In genomic region chrX:154370882-154371770, GRCh38 we compare ENCODE assay signal across 8 cellular contexts. TPM values are rescaled to one million over a fixed set of nuclear protein-coding genes. Genes with fewer than 3 reads are reported as not detected.
DNase-seq lines count a peak whose midpoint lies in the region; ATAC-seq and TF ChIP-seq lines count a peak whose summit lies in the region.

No MANE protein-coding gene starts in this region.

- H3K27ac Mint-ChIP-seq in dendritic cell treated with granulocyte-macrophage colony-stimulating factor and Interleukin-4, amounts not matched to agents 40 ng/mL and 50 ng/mL, for 4 days = peak overlapping the region; percentile 79

- 0 to 40% methylated on average over 1 to 60 of the region's 87 CpGs for WGBS in lower leg skin, 2 donors

- intact Hi-C loops in dendritic cell treated with granulocyte-macrophage colony-stimulating factor and Interleukin-4, amounts not matched to agents 40 ng/mL and 50 ng/mL, for 4 days (cut with micrococcal nuclease) = no loop called here
- intact Hi-C loops in lower leg skin (cut with DNase I; ENCODE audit: low total_unique reads) = no loop called here

- H3K4me1 Mint-ChIP-seq in dendritic cell treated with granulocyte-macrophage colony-stimulating factor and Interleukin-4, amounts not matched to agents 40 ng/mL and 50 ng/mL, for 4 days (ENCODE audit: low read depth) = peaks cover 32% of the 10 kb centered on the region

- peaks cover 39% of the 10 kb centered on the region for H3K36me3 Mint-ChIP-seq in dendritic cell treated with granulocyte-macrophage colony-stimulating factor and Interleukin-4, amounts not matched to agents 40 ng/mL and 50 ng/mL, for 4 days (ENCODE audit: low read depth)

- DNase-seq in AG20443 (ENCODE audit: low spot score) (peak; percentile 71), GM19238 (ENCODE audit: insufficient read length, low spot score) (peak; percentile 83), NCI-H526 (lab: John Stamatoyannopoulos, UW) (peak; percentile 92 to 99), lower leg skin (ENCODE audit: low spot score in 2 of 2) (peak; percentile 94 to 98)
- DNase-seq in activated CD4-positive, alpha-beta T cell treated with anti-CD3 and anti-CD28 coated beads, Interleukin-2, amount 50 U/mL, for 1 hour = peak; percentile 89
- DNase-seq in stimulated activated CD4-positive, alpha-beta T cell treated with anti-CD3 and anti-CD28 coated beads, Interleukin-4, amount 100 ng/mL, for 24 hours = peak; percentile 92

- H3K4me3 ChIP-seq in lower leg skin (ENCODE audit: low read depth, poor library complexity, severe bottlenecking) = peak overlapping the region; percentile 52

- peak; percentile 48 for ATAC-seq in HG03442 (IDR thresholded peaks at IDR 0.05; ENCODE audit: unreplicated experiment)

- TF ChIP-seq POLR2A in lower leg skin (IDR thresholded peaks at IDR 0.05) = peak in 1 of 2 donors; percentile 83

- H3K9me3 Mint-ChIP-seq in dendritic cell treated with granulocyte-macrophage colony-stimulating factor and Interleukin-4, amounts not matched to agents 40 ng/mL and 50 ng/mL, for 4 days = no peaks in the 10 kb centered on the region

- H3K4me3 Mint-ChIP-seq in dendritic cell treated with granulocyte-macrophage colony-stimulating factor and Interleukin-4, amounts not matched to agents 40 ng/mL and 50 ng/mL, for 4 days = peak overlapping the region; percentile 88

- no peak for TF ChIP-seq CTCF in lower leg skin (IDR thresholded peaks at IDR 0.05)

- no peaks in the 10 kb centered on the region for H3K27me3 Mint-ChIP-seq in dendritic cell treated with granulocyte-macrophage colony-stimulating factor and Interleukin-4, amounts not matched to agents 40 ng/mL and 50 ng/mL, for 4 days

RNA-seq across cellular contexts. Expression of gene FLNA, which starts 3.3 kb away (rescaled TPM):
- 100 to 1,000 TPM; 278 to 636 (median 365) TPM for total RNA-seq in lower leg skin

RNA-seq across cellular contexts. Expression of gene EMD, which starts 8.0 kb away (rescaled TPM):
- 10 to 100 TPM; 43.4 to 67.0 (median 52.1) TPM for total RNA-seq in lower leg skin

RNA-seq across cellular contexts. Expression of gene RPL10, which starts 27.1 kb away (rescaled TPM):
- 1,000 to 10,000 TPM; 3,266 to 8,500 (median 5,564) TPM for total RNA-seq in lower leg skin

RNA-seq across cellular contexts. Expression of gene DNASE1L1, which starts 37.9 kb away (rescaled TPM):
- 10 to 100 TPM; 10.5 to 28.5 (median 16.9) TPM for total RNA-seq in lower leg skin

RNA-seq across cellular contexts. Expression of gene TAFAZZIN, which starts 40.2 kb away (rescaled TPM):
- 10 to 100 TPM; 34.1 to 89.6 (median 49.0) TPM for total RNA-seq in lower leg skin

Comparison
In these comparisons a context has a peak if more than half of its experiments do, and no peak if none do; other contexts are left out.
1. Peak in every context shown above with its lines: DNase-seq, ATAC-seq and H3K4me3 ChIP-seq.